24 cellular contexts compared by ENCODE assay signal in genomic region chr3:129320261-129320660, GRCh38.
"Had no signal": no experiment of that assay in that cellular context is flagged by ENCODE, and none has a peak within 500 bp of the region (broad histone marks: within the 10 kb centered on the region; RNA-seq: fewer than 3 reads in every experiment).

No MANE protein-coding gene starts in this region.

- H3K4me1 ChIP-seq: SJCRH30 had no signal

- H3K27ac ChIP-seq: SJCRH30 had no signal

- H3K27me3 ChIP-seq: MG63, SJCRH30 had no signal

- H3K4me3 ChIP-seq: MG63, SJCRH30 had no signal

- DNase-seq: IMR-90, Karpas-422, KG1, MG63, NCI-H1092, NCI-H1105 treated with DMSO at 0.1 percent for 48 hours, NCI-H1417 treated with DMSO at 0.1 percent for 48 hours, NCI-H146, NCI-H1694 treated with DMSO at 0.1 percent for 48 hours, NCI-H1930, NCI-H2081, NCI-H2171, NCI-H226, NCI-H446, NCI-H510A, NCI-H524 treated with DMSO at 0.1 percent for 48 hours, NCI-H69, NCI-H774, RPMI8226, SHP77 treated with DMSO at 0.1 percent for 48 hours, SJCRH30 had no signal

- ATAC-seq: HepG2, Right ventricle myocardium inferior, SK-N-SH treated with all-trans-retinoic acid at 6 μM for 48 hours had no signal

- H3K36me3 ChIP-seq: MG63, SJCRH30 had no signal

- H3K9me3 ChIP-seq: MG63, SJCRH30 had no signal
